Comparison of ENCODE assay signal across 8 cellular contexts in the genomic region with DNA sequence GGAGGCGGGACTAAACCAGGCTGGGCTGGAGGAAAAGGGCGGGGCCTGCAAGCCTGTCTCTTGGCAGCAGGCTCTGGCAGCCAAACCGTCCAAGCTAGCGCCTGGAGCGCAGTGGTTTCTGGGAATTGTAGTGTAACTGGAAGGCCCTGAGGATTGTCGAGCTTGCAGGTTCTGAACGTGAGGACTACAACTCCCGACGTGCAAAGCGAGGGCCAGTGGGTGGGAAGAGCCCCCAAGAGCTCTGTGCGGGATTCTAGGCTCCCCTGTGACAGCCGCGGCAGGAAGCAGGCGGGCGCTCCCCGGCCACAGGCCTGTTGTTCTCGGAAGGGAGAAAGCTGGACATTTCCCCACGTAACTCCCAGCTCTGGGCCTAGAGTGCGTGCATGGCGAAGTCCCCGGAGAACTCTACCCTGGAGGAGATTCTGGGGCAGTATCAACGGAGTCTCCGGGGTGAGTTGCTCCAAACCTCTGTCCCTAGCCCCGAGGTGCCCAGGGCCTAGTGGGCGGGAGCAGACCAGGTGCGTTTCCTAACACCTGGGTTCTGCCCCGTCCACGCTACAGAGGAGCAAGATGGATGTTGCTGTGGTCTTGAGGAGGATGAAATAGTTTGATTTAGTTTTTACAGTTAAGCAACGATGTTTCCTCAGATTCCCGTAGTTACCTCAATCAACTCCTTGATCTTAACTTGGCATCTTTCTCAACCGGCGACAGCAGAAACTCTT. TPM values are rescaled to one million over a fixed set of nuclear protein-coding genes. Genes with fewer than 3 reads are reported as not detected.
DNase-seq lines count a peak whose midpoint lies in the region; ATAC-seq, FAIRE-seq and TF ChIP-seq lines count a peak whose summit lies in the region.

A gene (plus strand): TSS at position 251 of the 722 bp plus-strand sequence. CDS start 133 bp downstream, at position 384.

- H4K8ac ChIP-seq in trophoblast cell (ENCODE audit: low read depth, low read length), result peak within 1 kb of the TSS; percentile 92

- H2BK120ac ChIP-seq in trophoblast cell (ENCODE audit: insufficient read depth, low read length, poor library complexity), result peak within 1 kb of the TSS; percentile 93

- peaks cover 15% of the 10 kb centered on the region for H3K79me1 ChIP-seq in trophoblast cell (ENCODE audit: low read length)

- CTCF ChIA-PET in T-cell (lab: Charles Lee), result interaction anchor here in 1 of 2 donors (0.6 to 1.1 kb wide), 4 partner anchors 88 to 1713 kb away, joined by 3 to 6 read pairs (median 4); a partner anchor contains a TSS

- DNase-seq in GM12891 (ENCODE audit: insufficient read length, low spot score) (peak; percentile 74), NCI-H1436 treated with DMSO at 0.1 percent for 48 hours (lab: John Stamatoyannopoulos, UW) (peak; percentile 100), T-cell (peak; percentile 83 to 96 (median 93)), cardiac septum (ENCODE audit: low spot score) (peak; percentile 99), trophoblast cell (peak; percentile 100), transverse colon (peak; percentile 98)

- peaks cover 1% of the 10 kb centered on the region for H3K9me3 ChIP-seq in trophoblast cell (ENCODE audit: insufficient read depth, low read depth, low read length)
- no peaks in the 10 kb centered on the region for H3K9me3 ChIP-seq in transverse colon

- H2AFZ ChIP-seq in trophoblast cell (ENCODE audit: insufficient read depth, low read length, poor library complexity), result peak within 1 kb of the TSS; percentile 98

- peak within 1 kb of the TSS; percentile 86 for H3K4ac ChIP-seq in trophoblast cell (ENCODE audit: low read depth, low read length)

- H3K18ac ChIP-seq in trophoblast cell (ENCODE audit: low read length), result peak within 1 kb of the TSS; percentile 97

- H3K27ac Mint-ChIP-seq in T-cell, result peak within 1 kb of the TSS; percentile 99 to 100

- H3K36me3 Mint-ChIP-seq in T-cell, result peaks cover 3% of the 10 kb centered on the region

- peaks cover 7% of the 10 kb centered on the region for H3K79me2 ChIP-seq in trophoblast cell (ENCODE audit: control insufficient read depth, insufficient read depth, low read length, poor library complexity)

- TF ChIP-seq POLR2A in GM12891 (IDR thresholded peaks at IDR 0.05; ENCODE audit: low read depth, low read length) (peak; percentile 88), transverse colon (IDR thresholded peaks at IDR 0.05) (peak; percentile 80)

- TF ChIP-seq EP300 in transverse colon (IDR thresholded peaks at IDR 0.05; ENCODE audit: low read depth), result no peak

- peak within 1 kb of the TSS; percentile 98 for H3K9ac ChIP-seq in trophoblast cell (ENCODE audit: low read length)

- H3K14ac ChIP-seq in trophoblast cell (ENCODE audit: low read length), result peak within 1 kb of the TSS; percentile 89

- H3K4me3 Mint-ChIP-seq in T-cell, result peak within 1 kb of the TSS; percentile 96 to 100 (median 97)

- H3K4me2 ChIP-seq in trophoblast cell (ENCODE audit: low read length), result peak within 1 kb of the TSS; percentile 88

- peak within 1 kb of the TSS; percentile 91 for H2BK5ac ChIP-seq in trophoblast cell (ENCODE audit: low read depth, low read length, poor library complexity)

- ATAC-seq in HG02840 (IDR thresholded peaks at IDR 0.05; ENCODE audit: low FRiP score, unreplicated experiment), result peak; percentile 76
- ATAC-seq in T-cell (replicated peaks in 1 of 4), result peak; percentile 77 to 81 (median 78)

- H3K27ac ChIP-seq in adipose tissue (ENCODE audit: low read depth, low read length) (peak within 1 kb of the TSS; percentile 93), trophoblast cell (ENCODE audit: low read depth, low read length) (peak within 1 kb of the TSS; percentile 96), transverse colon (peak within 1 kb of the TSS; percentile 93 to 98 (median 98))

- H4K12ac ChIP-seq in trophoblast cell (ENCODE audit: low read depth, low read length), result peak within 1 kb of the TSS; percentile 98

- FAIRE-seq in GM12891 (lab: Jason Lieb, UNC), result peak; percentile 95

- no peak within 1 kb of the TSS for H3K23ac ChIP-seq in trophoblast cell (ENCODE audit: low read length)

- 0 to 1% (median 0%) methylated on average over 31 to 32 of the region's 32 CpGs for WGBS in adipose tissue, 3 donors
- WGBS in trophoblast cell (ENCODE audit: extremely low coverage, insufficient coverage, insufficient read length), result no CpG with 5 or more reads among the region's 32 CpGs
- 0 to 1% methylated on average over 2 to 32 of the region's 32 CpGs for WGBS in transverse colon (ENCODE audit: low coverage in 1 of 2), 2 donors

- no peaks in the 10 kb centered on the region for H3K27me3 Mint-ChIP-seq in T-cell

- H3K4me1 ChIP-seq in trophoblast cell (ENCODE audit: control insufficient read depth in 1 of 2, insufficient read depth in 2 of 2, low read length in 2 of 2), result no peaks in the 10 kb centered on the region
- H3K4me1 ChIP-seq in transverse colon, result peaks cover 6 to 38% (median 23%) of the 10 kb centered on the region in 4 donors

- POLR2A ChIA-PET in T-cell (lab: Charles Lee), result interaction anchor here (0.6 to 1.8 kb wide), 10 partner anchors 9 to 791 kb away, joined by 3 to 7 read pairs (median 3); no protein-coding TSS in a partner anchor

- no peak within 1 kb of the TSS for H2BK12ac ChIP-seq in trophoblast cell (ENCODE audit: low read length)

- intact Hi-C loops in cardiac septum (cut with DNase I) (no loop called here), transverse colon (cut with DNase I; ENCODE audit: low total_unique reads) (no loop called here)

- peak in 1 of 5 experiments; percentile 11 for TF ChIP-seq CTCF in transverse colon (IDR thresholded peaks at IDR 0.05)

- no peaks in the 10 kb centered on the region for H3K9me3 Mint-ChIP-seq in T-cell

- peaks cover 46 to 55% (median 51%) of the 10 kb centered on the region in 3 donors for H3K4me1 Mint-ChIP-seq in T-cell

- H4K91ac ChIP-seq in trophoblast cell (ENCODE audit: low read depth, low read length), result peak within 1 kb of the TSS; percentile 89

- H3K4me3 ChIP-seq in trophoblast cell (ENCODE audit: low read depth, low read length), result peak within 1 kb of the TSS; percentile 100
- H3K4me3 ChIP-seq in transverse colon, result peak within 1 kb of the TSS; percentile 76 to 95 (median 87)

- H2AK5ac ChIP-seq in trophoblast cell (ENCODE audit: low read length), result peak within 1 kb of the TSS; percentile 64

- H3K27me3 ChIP-seq in trophoblast cell (ENCODE audit: insufficient read depth, low read length) (no peaks in the 10 kb centered on the region), transverse colon (no peaks in the 10 kb centered on the region)

- in situ Hi-C loops in transverse colon (cut with MboI; ENCODE audit: low pct_ligation_motif_present in 1 of 4, low pct_unique_long_range_greater_than_20kb in 1 of 4, low sequenced_read_pairs in 3 of 4), result no loop called here

- H3K36me3 ChIP-seq in trophoblast cell (ENCODE audit: control insufficient read depth in 1 of 2, insufficient read depth in 2 of 2, low read length in 2 of 2), result peaks cover 0 to 3% of the 10 kb centered on the region in 2 experiments
- no peaks in the 10 kb centered on the region for H3K36me3 ChIP-seq in transverse colon

TF ChIP-seq in GM12891, 5 proteins besides CTCF, POLR2A, EP300 and RAD21:
- TF ChIP-seq POU2F2 (IDR thresholded peaks at IDR 0.05; ENCODE audit: low read depth, low read length) (no peak), POLR2AphosphoS5 (IDR thresholded peaks at IDR 0.05; ENCODE audit: low read depth, low read length) (peak; percentile 69)

RNA-seq across cellular contexts. Expression of the gene that starts here (rescaled TPM):
- 12.8 TPM for polyA plus RNA-seq in GM12891 (2012; ENCODE audit: low read depth, missing spikeins)
- total RNA-seq in T-cell (10 to 100 TPM; 23.5 to 37.5 (median 31.2) TPM), cardiac septum (30.0 TPM), transverse colon (100 to 1,000 TPM in 1 of 4 donors, 10 to 100 TPM in 3; 28.8 to 101 (median 42.5) TPM)
- polyA plus RNA-seq in adipose tissue, result 10 to 100 TPM; 15.6 to 23.4 (median 16.7) TPM
- 19.6 and 20.8 TPM in 2 replicates for polyA plus RNA-seq in trophoblast cell (2013)

Comparison
In these comparisons a context has a peak if more than half of its experiments do, and no peak if none do; other contexts are left out.
1. Peak in every context shown above with its lines: DNase-seq, ATAC-seq, H3K4me3 ChIP-seq and H3K27ac ChIP-seq.